In genomic region chr1:80509965-80510522, GRCh38 we compare ENCODE assay signal across 1 cellular context.
A peak's percentile ranks its signal among the peaks of the same experiment; 100 is the strongest.
TF ChIP-seq lines count a peak whose summit lies in the region.

No MANE protein-coding gene starts in this region.

TF ChIP-seq in HepG2, 621 proteins besides CTCF, POLR2A, EP300 and RAD21:
- no peak for TF ChIP-seq PRDM15 (CRISPR knock-in tag; IDR thresholded peaks at IDR 0.05)
- no peak for TF ChIP-seq NFIB (CRISPR knock-in tag; IDR thresholded peaks at IDR 0.05; ENCODE audit: borderline replicate concordance)
- no peak for TF ChIP-seq ZNF33B (CRISPR knock-in tag; IDR thresholded peaks at IDR 0.05)
- TF ChIP-seq MAX (IDR thresholded peaks at IDR 0.05): no peak
- peak; percentile 93 for TF ChIP-seq MNT (IDR thresholded peaks at IDR 0.05)
- no peak for TF ChIP-seq TAF15 (IDR thresholded peaks at IDR 0.05; ENCODE audit: low read depth, low read length, poor library complexity, severe bottlenecking)
